ENCODE assay signal across 8 cellular contexts in the genomic region with DNA sequence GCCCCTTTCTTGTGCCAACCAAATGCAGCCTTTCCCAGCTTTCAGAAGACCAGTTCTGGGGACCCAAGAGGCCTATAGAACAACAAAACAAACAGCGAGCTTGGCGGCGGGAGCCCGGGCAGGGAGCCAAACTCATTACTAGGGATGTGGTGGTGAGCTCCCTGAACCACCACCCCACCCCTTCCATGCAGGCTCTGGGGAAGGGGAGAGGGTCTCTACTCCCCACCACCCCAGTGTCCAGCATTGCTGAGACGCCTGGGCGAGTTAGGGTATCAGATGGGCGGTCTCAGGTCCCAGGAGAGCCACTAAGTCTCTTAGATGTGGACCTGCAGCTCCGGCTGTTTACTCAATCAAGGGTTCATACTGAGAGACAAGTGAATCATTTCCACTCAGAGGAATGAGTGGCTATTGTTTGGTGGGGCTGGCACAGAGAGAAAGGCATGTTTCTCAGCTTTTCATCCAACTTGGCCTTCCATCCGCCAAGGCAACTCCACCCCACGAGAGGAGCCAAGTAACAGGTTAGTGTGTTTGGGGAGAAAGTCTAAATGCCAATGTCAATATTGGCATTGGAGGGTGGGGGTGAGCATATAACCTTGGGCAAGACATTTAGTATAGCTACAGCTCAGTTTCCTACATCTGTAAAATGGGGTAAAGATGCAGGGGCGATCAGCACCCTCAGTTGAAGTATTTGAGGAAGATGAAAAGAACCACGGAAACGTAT. TPM values are rescaled to one million over a fixed set of nuclear protein-coding genes. Genes with fewer than 3 reads are reported as not detected.
A peak's percentile ranks its signal among the peaks of the same experiment; 100 is the strongest.
DNase-seq lines count a peak whose midpoint lies in the region; ATAC-seq and TF ChIP-seq lines count a peak whose summit lies in the region.

No MANE protein-coding gene starts in this region.

- DNase-seq in DMS79 (lab: John Stamatoyannopoulos, UW) (peak; percentile 95), NCI-H526 (lab: John Stamatoyannopoulos, UW) (peak; percentile 55 to 81), pons (ENCODE audit: low spot score) (peak; percentile 46), GM13977 (ENCODE audit: low spot score) (no peak), immature natural killer cell (no peak)
- no peak for DNase-seq in activated naive CD8-positive, alpha-beta T cell treated with anti-CD3 and anti-CD28 coated beads, Interleukin-2, amount 50 U/mL, for 24 hours

- no peaks in the 10 kb centered on the region for H3K36me3 Mint-ChIP-seq in immature natural killer cell
- no peaks in the 10 kb centered on the region for H3K36me3 Mint-ChIP-seq in activated naive CD8-positive, alpha-beta T cell treated with anti-CD3 and anti-CD28 coated beads, Interleukin-2, amount 50 U/mL, for 24 hours (ENCODE audit: low read depth)

- peaks cover 7 to 30% of the 10 kb centered on the region in 2 donors for H3K4me1 ChIP-seq in esophagus (ENCODE audit: control insufficient read depth in 2 of 2, insufficient read depth in 2 of 2, low read length in 1 of 2)

- H3K9me3 Mint-ChIP-seq in immature natural killer cell, result no peaks in the 10 kb centered on the region
- H3K9me3 Mint-ChIP-seq in activated naive CD8-positive, alpha-beta T cell treated with anti-CD3 and anti-CD28 coated beads, Interleukin-2, amount 50 U/mL, for 24 hours, result no peaks in the 10 kb centered on the region

- H3K9me3 ChIP-seq in esophagus (ENCODE audit: control insufficient read depth in 2 of 2, insufficient read depth in 1 of 2, low read depth in 1 of 2, low read length in 1 of 2), result no peaks in the 10 kb centered on the region

- peaks cover 0 to 6% (median 4%) of the 10 kb centered on the region in 3 donors for H3K27me3 Mint-ChIP-seq in immature natural killer cell (ENCODE audit: low read depth in 3 of 3)
- H3K27me3 Mint-ChIP-seq in activated naive CD8-positive, alpha-beta T cell treated with anti-CD3 and anti-CD28 coated beads, Interleukin-2, amount 50 U/mL, for 24 hours, result no peaks in the 10 kb centered on the region

- 31 to 34% methylated on average over 13 of the region's 13 CpGs for WGBS in esophagus, 2 donors

- H3K27me3 ChIP-seq in esophagus (ENCODE audit: control insufficient read depth in 1 of 2, insufficient read depth in 2 of 2, low read length in 2 of 2), result no peaks in the 10 kb centered on the region

- H3K4me3 Mint-ChIP-seq in immature natural killer cell, result no peak overlapping the region
- no peak overlapping the region for H3K4me3 Mint-ChIP-seq in activated naive CD8-positive, alpha-beta T cell treated with anti-CD3 and anti-CD28 coated beads, Interleukin-2, amount 50 U/mL, for 24 hours

- H3K27ac ChIP-seq in esophagus (ENCODE audit: low read depth in 2 of 2, low read length in 1 of 2), result peak overlapping the region; percentile 80 to 84

- in situ Hi-C loops in GM13977 (cut with MboI; ENCODE audit: low pct_unique_long_range_greater_than_20kb, low sequenced_read_pairs, unreplicated experiment), result no loop called here

- no peak overlapping the region for H3K27ac Mint-ChIP-seq in immature natural killer cell
- H3K27ac Mint-ChIP-seq in activated naive CD8-positive, alpha-beta T cell treated with anti-CD3 and anti-CD28 coated beads, Interleukin-2, amount 50 U/mL, for 24 hours, result no peak overlapping the region

- no peak for ATAC-seq in GM21423 (IDR thresholded peaks at IDR 0.05; ENCODE audit: unreplicated experiment)
- ATAC-seq in activated naive CD8-positive, alpha-beta T cell treated with anti-CD3 and anti-CD28 coated beads, Interleukin-2, amount 50 U/mL, for 24 hours, result no peak

- peaks cover 0 to 12% of the 10 kb centered on the region in 2 donors for H3K36me3 ChIP-seq in esophagus (ENCODE audit: control insufficient read depth in 2 of 2, insufficient read depth in 2 of 2, low read length in 1 of 2)

- no peaks in the 10 kb centered on the region for H3K4me1 Mint-ChIP-seq in immature natural killer cell
- no peaks in the 10 kb centered on the region for H3K4me1 Mint-ChIP-seq in activated naive CD8-positive, alpha-beta T cell treated with anti-CD3 and anti-CD28 coated beads, Interleukin-2, amount 50 U/mL, for 24 hours

- H3K4me3 ChIP-seq in esophagus (ENCODE audit: low read depth in 1 of 2, low read length in 2 of 2), result no peak overlapping the region

- TF ChIP-seq CTCF in GM13977 (IDR thresholded peaks at IDR 0.05; ENCODE audit: extremely low read depth, insufficient read depth, missing control alignments), result no peak

RNA-seq across cellular contexts. Expression of a gene that starts 40.9 kb away (rescaled TPM):
- polyA plus RNA-seq in esophagus, result 10 to 100 TPM; 12.6 to 25.5 TPM
- polyA plus RNA-seq in immature natural killer cell, result under 1 TPM in 1 of 3 donors, not detected in 2; 0.22 TPM

Comparison
In these comparisons a context has a peak if more than half of its experiments do, and no peak if none do; other contexts are left out.
1. DNase-seq: peak in DMS79 (single experiment), NCI-H526 (2 of 2) and pons (single experiment); none in GM13977 (single experiment), immature natural killer cell (0 of 3) and activated naive CD8-positive, alpha-beta T cell treated with anti-CD3 and anti-CD28 coated beads, Interleukin-2, amount 50 U/mL, for 24 hours (single experiment).
2. RNA of a gene that starts 40.9 kb away (polyA plus RNA-seq): 12.6 to 25.5 TPM in esophagus; 0.22 TPM in immature natural killer cell; every median in the first group is over 10 times any median in the second.